In the genomic region with DNA sequence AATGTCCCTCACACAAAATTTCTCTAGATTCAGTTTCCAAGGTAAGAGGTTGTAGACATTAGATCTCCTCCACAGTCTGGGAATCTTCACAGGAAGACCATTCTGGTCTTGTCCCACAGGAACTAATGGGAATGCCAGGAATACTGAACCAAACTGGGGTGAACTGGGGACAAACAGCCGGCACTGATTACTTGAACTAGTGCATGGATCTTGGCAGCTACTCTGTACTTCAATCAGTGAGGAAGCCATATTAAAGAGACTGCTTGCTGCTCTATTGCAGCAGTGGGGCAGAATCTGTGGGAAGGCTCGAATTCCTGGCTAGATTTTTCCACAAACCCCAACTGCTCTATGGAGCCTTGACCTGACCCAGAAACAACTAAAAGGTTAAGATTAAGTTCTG, we compare ENCODE assay signal across 33 cellular contexts.
"Had no signal": no experiment of that assay in that cellular context is flagged by ENCODE, and none has a peak within 500 bp of the region (broad histone marks: within the 10 kb centered on the region; RNA-seq: fewer than 3 reads in every experiment).

No MANE protein-coding gene starts in this region.

- H3K36me3 ChIP-seq: ascending aorta, cardiac muscle cell had no signal

- H3K4me1 Mint-ChIP-seq: activated naive CD4-positive, alpha-beta T cell treated with anti-CD3 and anti-CD28 coated beads, Interleukin-2, amount 10 ng/mL, durations not matched to agents 7 days and 5 days; activated naive CD8-positive, alpha-beta T cell treated with anti-CD3 and anti-CD28 coated beads, Interleukin-2, amount 10 ng/mL, durations not matched to agents 7 days and 5 days; brain; central memory CD8-positive, alpha-beta T cell had no signal

- H3K4me1 ChIP-seq: ascending aorta had no signal

- H3K27ac Mint-ChIP-seq: activated B cell treated with CpG ODN at 0.5 μM for 24 hours; activated CD4-positive, alpha-beta memory T cell treated with anti-CD3 and anti-CD28 coated beads for 36 hours; activated CD4-positive, alpha-beta T cell treated with anti-CD3 and anti-CD28 coated beads, Interleukin-2, amount 10 ng/mL, durations not matched to agents 24 days and 14 days; activated CD8-positive, alpha-beta T cell treated with anti-CD3 and anti-CD28 coated beads for 36 hours; activated naive CD4-positive, alpha-beta T cell treated with anti-CD3 and anti-CD28 coated beads, Interleukin-2, amount 10 ng/mL, durations not matched to agents 7 days and 5 days; activated naive CD4-positive, alpha-beta T cell treated with anti-CD3 and anti-CD28 coated beads, Interleukin-2, amount 50 U/mL, for 24 hours; activated naive CD8-positive, alpha-beta T cell; activated naive CD8-positive, alpha-beta T cell treated with anti-CD3 and anti-CD28 coated beads, Interleukin-2, amount 10 ng/mL, durations not matched to agents 7 days and 5 days; activated naive CD8-positive, alpha-beta T cell treated with anti-CD3 and anti-CD28 coated beads, Interleukin-2, amount 50 U/mL, for 24 hours; activated T-cell treated with anti-CD3 and anti-CD28 coated beads, Interleukin-2, amount 50 U/mL, for 24 hours; activated T-helper 2 cell treated with anti-CD3 and anti-CD28 coated beads, Interferon-gamma antibody, Interleukin-2, Interleukin-4, amounts not matched to agents 10 μg/mL and 5 μg/mL and 100 μg/mL, durations not matched to agents 14 hours and 24 hours and 36 hours; brain; T-helper 1 cell treated with Interleukin-12 subunit alpha and Interleukin-12 subunit beta and Interleukin-4 antibody, amounts not matched to agents 30 μg/mL and 1 μg/mL, for 36 hours; T-helper 2 cell treated with Interferon-gamma antibody and Interleukin-4, amounts not matched to agents 5 μg/mL and 100 μg/mL, for 36 hours had no signal

- H3K27me3 ChIP-seq: ascending aorta, cardiac muscle cell had no signal

- H3K27ac ChIP-seq: ascending aorta, cardiac muscle cell, VCaP had no signal

- H3K4me3 Mint-ChIP-seq: activated B cell treated with CpG ODN at 0.5 μM for 24 hours; activated CD4-positive, alpha-beta memory T cell treated with anti-CD3 and anti-CD28 coated beads for 36 hours; activated CD4-positive, alpha-beta T cell treated with anti-CD3 and anti-CD28 coated beads, Interleukin-2, amount 10 ng/mL, durations not matched to agents 24 days and 14 days; activated CD8-positive, alpha-beta T cell treated with anti-CD3 and anti-CD28 coated beads for 36 hours; activated naive CD4-positive, alpha-beta T cell treated with anti-CD3 and anti-CD28 coated beads, Interleukin-2, amount 10 ng/mL, durations not matched to agents 7 days and 5 days; activated naive CD4-positive, alpha-beta T cell treated with anti-CD3 and anti-CD28 coated beads, Interleukin-2, amount 50 U/mL, for 24 hours; activated naive CD8-positive, alpha-beta T cell; activated naive CD8-positive, alpha-beta T cell treated with anti-CD3 and anti-CD28 coated beads, Interleukin-2, amount 10 ng/mL, durations not matched to agents 7 days and 5 days; activated naive CD8-positive, alpha-beta T cell treated with anti-CD3 and anti-CD28 coated beads, Interleukin-2, amount 50 U/mL, for 24 hours; activated T-cell treated with anti-CD3 and anti-CD28 coated beads, Interleukin-2, amount 50 U/mL, for 24 hours; brain; central memory CD8-positive, alpha-beta T cell; T-helper 1 cell treated with Interleukin-12 subunit alpha and Interleukin-12 subunit beta and Interleukin-4 antibody, amounts not matched to agents 30 μg/mL and 1 μg/mL, for 36 hours; T-helper 2 cell treated with Interferon-gamma antibody and Interleukin-4, amounts not matched to agents 5 μg/mL and 100 μg/mL, for 36 hours had no signal

- H3K4me3 ChIP-seq: ascending aorta, cardiac muscle cell had no signal

- ATAC-seq: activated CD8-positive, alpha-beta T cell treated with anti-CD3 and anti-CD28 coated beads for 36 hours; activated naive CD8-positive, alpha-beta T cell treated with anti-CD3 and anti-CD28 coated beads, Interleukin-2, amount 50 U/mL, for 24 hours had no signal

- DNase-seq: activated B cell treated with CpG ODN at 0.5 μM for 24 hours; activated CD4-positive, alpha-beta memory T cell treated with anti-CD3 and anti-CD28 coated beads for 36 hours; activated CD4-positive, alpha-beta T cell treated with anti-CD3 and anti-CD28 coated beads for 4 hours; activated CD4-positive, alpha-beta T cell treated with anti-CD3 and anti-CD28 coated beads, Interleukin-2, amount 10 ng/mL, durations not matched to agents 24 days and 14 days; activated CD4-positive, alpha-beta T cell treated with anti-CD3 and anti-CD28 coated beads, Interleukin-2, amount 50 U/mL, for 1 hour; activated CD4-positive, alpha-beta T cell treated with anti-CD3 and anti-CD28 coated beads, Interleukin-2, amount 50 U/mL, for 4 hours; activated CD4-positive, CD25-positive, alpha-beta regulatory T cell treated with anti-CD3 and anti-CD28 coated beads, Interleukin-2, amount 50 U/mL, for 72 hours; activated CD8-positive, alpha-beta memory T cell treated with anti-CD3 and anti-CD28 coated beads, Interleukin-2, amount 50 U/mL, for 4 hours; activated CD8-positive, alpha-beta T cell treated with anti-CD3 and anti-CD28 coated beads for 36 hours; activated effector memory CD4-positive, alpha-beta T cell treated with Interleukin-2 at 50 U/mL for 16 hours; activated gamma-delta T cell; activated naive CD4-positive, alpha-beta T cell treated with anti-CD3 and anti-CD28 coated beads, Interleukin-2, amount 10 ng/mL, durations not matched to agents 7 days and 5 days; activated naive CD4-positive, alpha-beta T cell treated with Interleukin-2 at 50 U/mL for 16 hours; activated naive CD8-positive, alpha-beta T cell treated with anti-CD3 and anti-CD28 coated beads, Interleukin-2, amount 10 ng/mL, durations not matched to agents 7 days and 5 days; activated naive CD8-positive, alpha-beta T cell treated with anti-CD3 and anti-CD28 coated beads, Interleukin-2, amount 50 U/mL, for 24 hours; activated T-cell treated with anti-CD3 and anti-CD28 coated beads, Interleukin-2, amount 50 U/mL, for 24 hours; activated T-cell treated with anti-CD3 and anti-CD28 coated beads, Interleukin-2, amount 50 U/mL, for 48 hours; amygdala; anterior cingulate cortex; caudate nucleus; T-helper 1 cell; T-helper 2 cell; T-helper 9 cell had no signal

- H3K27me3 Mint-ChIP-seq: activated B cell treated with CpG ODN at 0.5 μM for 24 hours; activated CD4-positive, alpha-beta T cell treated with anti-CD3 and anti-CD28 coated beads, Interleukin-2, amount 10 ng/mL, durations not matched to agents 24 days and 14 days; activated naive CD4-positive, alpha-beta T cell treated with anti-CD3 and anti-CD28 coated beads, Interleukin-2, amount 10 ng/mL, durations not matched to agents 7 days and 5 days; activated naive CD8-positive, alpha-beta T cell treated with anti-CD3 and anti-CD28 coated beads, Interleukin-2, amount 10 ng/mL, durations not matched to agents 7 days and 5 days; brain had no signal
